8 cellular contexts compared by ENCODE assay signal in the genomic region with DNA sequence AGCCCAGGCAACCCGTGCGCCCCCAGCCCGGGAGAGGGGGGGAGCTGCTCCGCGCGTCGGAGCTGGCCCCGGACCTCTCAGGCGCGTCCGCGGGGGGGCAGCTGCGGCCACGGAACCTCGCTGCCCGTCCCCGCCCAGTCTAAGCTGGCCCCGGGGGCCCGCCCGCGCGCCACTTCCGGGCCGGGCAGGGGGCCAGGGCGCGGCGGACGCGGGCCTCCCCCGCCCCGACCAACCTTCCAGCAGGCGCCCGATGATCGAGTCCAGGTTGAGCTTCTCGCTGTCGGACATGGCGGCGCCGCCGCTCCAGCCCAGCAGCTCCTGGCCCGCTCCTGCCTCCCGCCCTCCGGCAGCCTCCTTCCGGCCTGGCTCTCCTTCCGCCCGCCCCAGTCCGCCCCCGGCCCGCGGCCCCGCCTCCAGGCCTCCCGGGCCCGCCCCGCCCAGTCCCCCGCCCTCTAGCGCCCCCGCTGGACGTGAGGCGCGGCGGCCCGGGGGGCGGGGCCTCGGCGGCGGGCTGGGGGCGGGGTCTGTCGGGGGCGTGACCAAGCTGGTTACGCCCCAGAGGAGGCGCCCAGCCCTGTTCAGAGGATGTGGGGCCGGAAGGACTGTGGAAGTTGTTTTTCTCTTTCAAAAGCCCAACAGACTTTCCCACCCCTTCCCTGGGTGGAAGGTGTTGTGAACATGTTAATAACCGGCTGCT. TPM values are rescaled to one million over a fixed set of nuclear protein-coding genes. Genes with fewer than 3 reads are reported as not detected.
DNase-seq lines count a peak whose midpoint lies in the region; ATAC-seq and TF ChIP-seq lines count a peak whose summit lies in the region.

Gene PPP1CA (minus strand): TSS at position 364 of the 697 bp plus-strand sequence. CDS start 76 bp downstream, at position 288.

- H3K9me3 ChIP-seq in PC-3 (ENCODE audit: low read length): no peaks in the 10 kb centered on the region

- peaks cover 16% of the 10 kb centered on the region; the same call in 1 of the 2 replicates for H4K20me1 ChIP-seq in PC-3 (ENCODE audit: low read length)

- peak; percentile 91 for DNase-seq in DMS 273 (lab: John Stamatoyannopoulos, UW; ENCODE audit: unreplicated experiment)
- peak; percentile 88 for DNase-seq in PC-3
- peak; percentile 92 for DNase-seq in activated T-cell treated with anti-CD3 and anti-CD28 coated beads for 4 hours
- DNase-seq in epithelial cell of prostate (ENCODE audit: low read depth, low spot score): no peak
- peak; percentile 91 for DNase-seq in mucosa of gallbladder (ENCODE audit: low spot score)
- DNase-seq in stimulated activated CD8-positive, alpha-beta memory T cell treated with anti-CD3 and anti-CD28 coated beads, Interleukin-4, amount 100 ng/mL, for 24 hours (ENCODE audit: low read depth): peak; percentile 84

- CTCF ChIA-PET in PC-3 (lab: Charles Lee): interaction anchor here (0.5 to 1.7 kb wide), 11 partner anchors 10 to 1387 kb away, joined by 3 to 15 read pairs (median 5); partner anchors contain the start of genes PITPNM1, RAD9A and TMEM134

- no peaks in the 10 kb centered on the region for H3K27me3 ChIP-seq in PC-3 (ENCODE audit: low read length)

- H3K9me3 Mint-ChIP-seq in IgD-negative memory B cell: no peaks in the 10 kb centered on the region

- no peaks in the 10 kb centered on the region for H3K36me3 Mint-ChIP-seq in IgD-negative memory B cell

- peak within 1 kb of the TSS; percentile 71 for H3K27ac ChIP-seq in PC-3 (ENCODE audit: low read length)
- peak within 1 kb of the TSS; percentile 88 for H3K27ac ChIP-seq in epithelial cell of prostate

- peak; percentile 49 for ATAC-seq in GM21515 (IDR thresholded peaks at IDR 0.05; ENCODE audit: unreplicated experiment)
- ATAC-seq in PC-3: peak; percentile 86

- H3K9ac ChIP-seq in PC-3 (ENCODE audit: low read length): peak within 1 kb of the TSS; percentile 93

- peak within 1 kb of the TSS; percentile 93 to 97 (median 95) for H3K27ac Mint-ChIP-seq in IgD-negative memory B cell

- peaks cover 28% of the 10 kb centered on the region for H3K79me2 ChIP-seq in PC-3 (ENCODE audit: low read length)

- peak within 1 kb of the TSS; percentile 74 for H2AFZ ChIP-seq in PC-3 (ENCODE audit: low read length)

- no TSS peak for BruUV-seq in PC-3 (replicated peaks; lab: Mats Ljungman, UMichigan)

- peak within 1 kb of the TSS; percentile 98 for H3K4me2 ChIP-seq in PC-3 (ENCODE audit: low read length)

- peaks cover 11% of the 10 kb centered on the region for H3K4me1 ChIP-seq in PC-3 (ENCODE audit: insufficient read depth, low read length)

- intact Hi-C loops in PC-3 (cut with micrococcal nuclease): loop anchor here (1.0 to 2.0 kb wide), 2 partner anchors 27 to 67 kb away; partner anchors contain the start of gene RPS6KB2

- H3K27me3 Mint-ChIP-seq in IgD-negative memory B cell: no peaks in the 10 kb centered on the region

- peaks cover 16 to 27% (median 21%) of the 10 kb centered on the region in 3 donors for H3K4me1 Mint-ChIP-seq in IgD-negative memory B cell

- no peaks in the 10 kb centered on the region for H3F3A ChIP-seq in PC-3 (ENCODE audit: low read length, unreplicated experiment)

- no peaks in the 10 kb centered on the region for H3K9me2 ChIP-seq in PC-3 (replicated peaks; ENCODE audit: low read length)

- peaks cover 24% of the 10 kb centered on the region for H3K36me3 ChIP-seq in PC-3 (ENCODE audit: low read depth, low read length)

- TF ChIP-seq CTCF in PC-3 (conservative IDR thresholded peaks at IDR 0.05; ENCODE audit: low read depth, low read length): 0 out of 2 replicates have a peak, but pooled peaks have one; percentile 30

- peak within 1 kb of the TSS; percentile 91 to 100 (median 94) for H3K4me3 Mint-ChIP-seq in IgD-negative memory B cell

- H3K4me3 ChIP-seq in PC-3 (ENCODE audit: low read length): peak within 1 kb of the TSS; percentile 88

- POLR2A ChIA-PET in PC-3 (lab: Charles Lee; ENCODE audit: unreplicated experiment): interaction anchor here (0.5 to 1.2 kb wide), 12 partner anchors 10 to 935 kb away, joined by 3 to 16 read pairs (median 5); partner anchors contain the start of genes NUDT8, PELI3 and RAD9A

RNA-seq across cellular contexts. Expression of gene PPP1CA, which starts in this region (rescaled TPM):
- 546 TPM for polyA plus RNA-seq in IgD-negative memory B cell
- total RNA-seq in PC-3 (2014; rRNA removed) (449 and 477 TPM in 2 replicates), mucosa of gallbladder (140 TPM)
